In the genomic region with DNA sequence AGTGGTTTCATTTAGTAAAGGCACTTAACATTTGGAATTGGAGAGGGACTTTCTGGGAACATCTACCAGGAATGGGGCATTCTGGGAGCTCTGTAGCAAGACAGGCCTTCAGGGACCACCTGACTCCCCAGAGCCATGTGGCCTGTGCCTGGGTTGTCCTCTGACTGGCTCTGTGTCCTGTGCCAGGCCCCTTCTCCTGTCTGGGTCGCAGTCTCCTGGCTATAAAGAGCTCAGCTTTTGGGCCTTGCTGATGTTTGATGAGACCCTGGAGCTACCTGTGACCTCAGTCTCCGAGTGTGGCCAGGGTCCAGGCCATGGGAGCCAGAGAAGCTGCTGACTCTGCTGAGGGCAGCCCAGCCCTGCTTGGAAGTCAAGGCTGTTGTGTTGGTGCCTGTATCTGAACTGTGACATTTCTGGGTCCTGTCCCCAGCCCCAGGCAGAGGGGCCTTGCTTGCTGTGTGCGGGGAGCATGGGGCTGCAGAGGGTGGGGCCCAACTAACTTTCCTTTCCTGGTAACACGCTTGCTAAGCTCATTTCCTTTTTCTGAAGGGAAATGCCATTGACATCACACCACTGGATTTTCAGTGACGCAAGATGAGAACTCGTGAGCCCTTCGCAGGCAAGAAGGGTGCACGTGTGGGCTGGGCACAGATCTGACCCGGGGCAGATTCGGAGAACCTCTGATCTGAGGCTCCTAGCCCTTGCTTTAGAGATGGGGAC, we compare ENCODE assay signal across 1 cellular context.
TF ChIP-seq lines count a peak whose summit lies in the region.

No MANE protein-coding gene starts in this region.

TF ChIP-seq in GM12878, 131 proteins besides CTCF, POLR2A, EP300 and RAD21 (continued from another document and continues in another):
- TF ChIP-seq NFYA (IDR thresholded peaks at IDR 0.05; ENCODE audit: borderline replicate concordance, low read depth, low read length) = no peak
- TF ChIP-seq ASH2L (IDR thresholded peaks at IDR 0.05; ENCODE audit: borderline replicate concordance, low read depth) = no peak
- TF ChIP-seq WRNIP1 (IDR thresholded peaks at IDR 0.05; ENCODE audit: borderline replicate concordance, low read depth, low read length) = no peak
- TF ChIP-seq KDM1A (IDR thresholded peaks at IDR 0.05; ENCODE audit: borderline replicate concordance) = no peak
- TF ChIP-seq NFXL1 (IDR thresholded peaks at IDR 0.05; ENCODE audit: borderline replicate concordance) = no peak
- no peak for TF ChIP-seq CBFB (IDR thresholded peaks at IDR 0.05; ENCODE audit: low read depth)
- TF ChIP-seq BCL11A (IDR thresholded peaks at IDR 0.05; ENCODE audit: low read depth, low read length) = no peak
- TF ChIP-seq, protein P1, sequence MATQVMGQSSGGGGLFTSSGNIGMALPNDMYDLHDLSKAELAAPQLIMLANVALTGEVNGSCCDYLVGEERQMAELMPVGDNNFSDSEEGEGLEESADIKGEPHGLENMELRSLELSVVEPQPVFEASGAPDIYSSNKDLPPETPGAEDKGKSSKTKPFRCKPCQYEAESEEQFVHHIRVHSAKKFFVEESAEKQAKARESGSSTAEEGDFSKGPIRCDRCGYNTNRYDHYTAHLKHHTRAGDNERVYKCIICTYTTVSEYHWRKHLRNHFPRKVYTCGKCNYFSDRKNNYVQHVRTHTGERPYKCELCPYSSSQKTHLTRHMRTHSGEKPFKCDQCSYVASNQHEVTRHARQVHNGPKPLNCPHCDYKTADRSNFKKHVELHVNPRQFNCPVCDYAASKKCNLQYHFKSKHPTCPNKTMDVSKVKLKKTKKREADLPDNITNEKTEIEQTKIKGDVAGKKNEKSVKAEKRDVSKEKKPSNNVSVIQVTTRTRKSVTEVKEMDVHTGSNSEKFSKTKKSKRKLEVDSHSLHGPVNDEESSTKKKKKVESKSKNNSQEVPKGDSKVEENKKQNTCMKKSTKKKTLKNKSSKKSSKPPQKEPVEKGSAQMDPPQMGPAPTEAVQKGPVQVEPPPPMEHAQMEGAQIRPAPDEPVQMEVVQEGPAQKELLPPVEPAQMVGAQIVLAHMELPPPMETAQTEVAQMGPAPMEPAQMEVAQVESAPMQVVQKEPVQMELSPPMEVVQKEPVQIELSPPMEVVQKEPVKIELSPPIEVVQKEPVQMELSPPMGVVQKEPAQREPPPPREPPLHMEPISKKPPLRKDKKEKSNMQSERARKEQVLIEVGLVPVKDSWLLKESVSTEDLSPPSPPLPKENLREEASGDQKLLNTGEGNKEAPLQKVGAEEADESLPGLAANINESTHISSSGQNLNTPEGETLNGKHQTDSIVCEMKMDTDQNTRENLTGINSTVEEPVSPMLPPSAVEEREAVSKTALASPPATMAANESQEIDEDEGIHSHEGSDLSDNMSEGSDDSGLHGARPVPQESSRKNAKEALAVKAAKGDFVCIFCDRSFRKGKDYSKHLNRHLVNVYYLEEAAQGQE (IDR thresholded peaks at IDR 0.05; ENCODE audit: low read depth, low read length) = no peak
- TF ChIP-seq, protein P2, sequence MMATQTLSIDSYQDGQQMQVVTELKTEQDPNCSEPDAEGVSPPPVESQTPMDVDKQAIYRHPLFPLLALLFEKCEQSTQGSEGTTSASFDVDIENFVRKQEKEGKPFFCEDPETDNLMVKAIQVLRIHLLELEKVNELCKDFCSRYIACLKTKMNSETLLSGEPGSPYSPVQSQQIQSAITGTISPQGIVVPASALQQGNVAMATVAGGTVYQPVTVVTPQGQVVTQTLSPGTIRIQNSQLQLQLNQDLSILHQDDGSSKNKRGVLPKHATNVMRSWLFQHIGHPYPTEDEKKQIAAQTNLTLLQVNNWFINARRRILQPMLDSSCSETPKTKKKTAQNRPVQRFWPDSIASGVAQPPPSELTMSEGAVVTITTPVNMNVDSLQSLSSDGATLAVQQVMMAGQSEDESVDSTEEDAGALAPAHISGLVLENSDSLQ (IDR thresholded peaks at IDR 0.05) = no peak
- TF ChIP-seq NR2C1 (IDR thresholded peaks at IDR 0.05) = no peak
- TF ChIP-seq, protein P3, sequence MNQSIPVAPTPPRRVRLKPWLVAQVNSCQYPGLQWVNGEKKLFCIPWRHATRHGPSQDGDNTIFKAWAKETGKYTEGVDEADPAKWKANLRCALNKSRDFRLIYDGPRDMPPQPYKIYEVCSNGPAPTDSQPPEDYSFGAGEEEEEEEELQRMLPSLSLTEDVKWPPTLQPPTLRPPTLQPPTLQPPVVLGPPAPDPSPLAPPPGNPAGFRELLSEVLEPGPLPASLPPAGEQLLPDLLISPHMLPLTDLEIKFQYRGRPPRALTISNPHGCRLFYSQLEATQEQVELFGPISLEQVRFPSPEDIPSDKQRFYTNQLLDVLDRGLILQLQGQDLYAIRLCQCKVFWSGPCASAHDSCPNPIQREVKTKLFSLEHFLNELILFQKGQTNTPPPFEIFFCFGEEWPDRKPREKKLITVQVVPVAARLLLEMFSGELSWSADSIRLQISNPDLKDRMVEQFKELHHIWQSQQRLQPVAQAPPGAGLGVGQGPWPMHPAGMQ (IDR thresholded peaks at IDR 0.05; ENCODE audit: borderline replicate concordance) = no peak
- TF ChIP-seq, protein P4, sequence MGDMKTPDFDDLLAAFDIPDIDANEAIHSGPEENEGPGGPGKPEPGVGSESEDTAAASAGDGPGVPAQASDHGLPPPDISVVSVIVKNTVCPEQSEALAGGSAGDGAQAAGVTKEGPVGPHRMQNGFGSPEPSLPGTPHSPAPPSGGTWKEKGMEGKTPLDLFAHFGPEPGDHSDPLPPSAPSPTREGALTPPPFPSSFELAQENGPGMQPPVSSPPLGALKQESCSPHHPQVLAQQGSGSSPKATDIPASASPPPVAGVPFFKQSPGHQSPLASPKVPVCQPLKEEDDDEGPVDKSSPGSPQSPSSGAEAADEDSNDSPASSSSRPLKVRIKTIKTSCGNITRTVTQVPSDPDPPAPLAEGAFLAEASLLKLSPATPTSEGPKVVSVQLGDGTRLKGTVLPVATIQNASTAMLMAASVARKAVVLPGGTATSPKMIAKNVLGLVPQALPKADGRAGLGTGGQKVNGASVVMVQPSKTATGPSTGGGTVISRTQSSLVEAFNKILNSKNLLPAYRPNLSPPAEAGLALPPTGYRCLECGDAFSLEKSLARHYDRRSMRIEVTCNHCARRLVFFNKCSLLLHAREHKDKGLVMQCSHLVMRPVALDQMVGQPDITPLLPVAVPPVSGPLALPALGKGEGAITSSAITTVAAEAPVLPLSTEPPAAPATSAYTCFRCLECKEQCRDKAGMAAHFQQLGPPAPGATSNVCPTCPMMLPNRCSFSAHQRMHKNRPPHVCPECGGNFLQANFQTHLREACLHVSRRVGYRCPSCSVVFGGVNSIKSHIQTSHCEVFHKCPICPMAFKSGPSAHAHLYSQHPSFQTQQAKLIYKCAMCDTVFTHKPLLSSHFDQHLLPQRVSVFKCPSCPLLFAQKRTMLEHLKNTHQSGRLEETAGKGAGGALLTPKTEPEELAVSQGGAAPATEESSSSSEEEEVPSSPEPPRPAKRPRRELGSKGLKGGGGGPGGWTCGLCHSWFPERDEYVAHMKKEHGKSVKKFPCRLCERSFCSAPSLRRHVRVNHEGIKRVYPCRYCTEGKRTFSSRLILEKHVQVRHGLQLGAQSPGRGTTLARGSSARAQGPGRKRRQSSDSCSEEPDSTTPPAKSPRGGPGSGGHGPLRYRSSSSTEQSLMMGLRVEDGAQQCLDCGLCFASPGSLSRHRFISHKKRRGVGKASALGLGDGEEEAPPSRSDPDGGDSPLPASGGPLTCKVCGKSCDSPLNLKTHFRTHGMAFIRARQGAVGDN (IDR thresholded peaks at IDR 0.05) = peak; percentile 42; the same call in 1 of the 2 replicates
- TF ChIP-seq, protein P5, sequence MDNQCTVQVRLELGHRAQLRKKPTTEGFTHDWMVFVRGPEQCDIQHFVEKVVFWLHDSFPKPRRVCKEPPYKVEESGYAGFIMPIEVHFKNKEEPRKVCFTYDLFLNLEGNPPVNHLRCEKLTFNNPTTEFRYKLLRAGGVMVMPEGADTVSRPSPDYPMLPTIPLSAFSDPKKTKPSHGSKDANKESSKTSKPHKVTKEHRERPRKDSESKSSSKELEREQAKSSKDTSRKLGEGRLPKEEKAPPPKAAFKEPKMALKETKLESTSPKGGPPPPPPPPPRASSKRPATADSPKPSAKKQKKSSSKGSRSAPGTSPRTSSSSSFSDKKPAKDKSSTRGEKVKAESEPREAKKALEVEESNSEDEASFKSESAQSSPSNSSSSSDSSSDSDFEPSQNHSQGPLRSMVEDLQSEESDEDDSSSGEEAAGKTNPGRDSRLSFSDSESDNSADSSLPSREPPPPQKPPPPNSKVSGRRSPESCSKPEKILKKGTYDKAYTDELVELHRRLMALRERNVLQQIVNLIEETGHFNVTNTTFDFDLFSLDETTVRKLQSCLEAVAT (IDR thresholded peaks at IDR 0.05) = no peak
- TF ChIP-seq, protein P6, sequence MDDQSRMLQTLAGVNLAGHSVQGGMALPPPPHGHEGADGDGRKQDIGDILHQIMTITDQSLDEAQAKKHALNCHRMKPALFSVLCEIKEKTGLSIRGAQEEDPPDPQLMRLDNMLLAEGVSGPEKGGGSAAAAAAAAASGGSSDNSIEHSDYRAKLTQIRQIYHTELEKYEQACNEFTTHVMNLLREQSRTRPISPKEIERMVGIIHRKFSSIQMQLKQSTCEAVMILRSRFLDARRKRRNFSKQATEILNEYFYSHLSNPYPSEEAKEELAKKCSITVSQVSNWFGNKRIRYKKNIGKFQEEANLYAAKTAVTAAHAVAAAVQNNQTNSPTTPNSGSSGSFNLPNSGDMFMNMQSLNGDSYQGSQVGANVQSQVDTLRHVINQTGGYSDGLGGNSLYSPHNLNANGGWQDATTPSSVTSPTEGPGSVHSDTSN (IDR thresholded peaks at IDR 0.05; ENCODE audit: insufficient replicate concordance, low read depth, low read length) = no peak
- peak; percentile 71 for TF ChIP-seq EED (IDR thresholded peaks at IDR 0.05; ENCODE audit: low read depth)
- no peak for TF ChIP-seq HDAC2 (IDR thresholded peaks at IDR 0.05)
- no peak for TF ChIP-seq IRF4 (IDR thresholded peaks at IDR 0.05; ENCODE audit: low read depth, low read length)
- TF ChIP-seq SIN3A (IDR thresholded peaks at IDR 0.05; ENCODE audit: low read depth, low read length) = no peak
- no peak for TF ChIP-seq PML (IDR thresholded peaks at IDR 0.05; ENCODE audit: low read length)
- no peak for TF ChIP-seq FOS (IDR thresholded peaks at IDR 0.05; ENCODE audit: borderline replicate concordance, extremely low read depth, insufficient read length)
- TF ChIP-seq, protein P7, sequence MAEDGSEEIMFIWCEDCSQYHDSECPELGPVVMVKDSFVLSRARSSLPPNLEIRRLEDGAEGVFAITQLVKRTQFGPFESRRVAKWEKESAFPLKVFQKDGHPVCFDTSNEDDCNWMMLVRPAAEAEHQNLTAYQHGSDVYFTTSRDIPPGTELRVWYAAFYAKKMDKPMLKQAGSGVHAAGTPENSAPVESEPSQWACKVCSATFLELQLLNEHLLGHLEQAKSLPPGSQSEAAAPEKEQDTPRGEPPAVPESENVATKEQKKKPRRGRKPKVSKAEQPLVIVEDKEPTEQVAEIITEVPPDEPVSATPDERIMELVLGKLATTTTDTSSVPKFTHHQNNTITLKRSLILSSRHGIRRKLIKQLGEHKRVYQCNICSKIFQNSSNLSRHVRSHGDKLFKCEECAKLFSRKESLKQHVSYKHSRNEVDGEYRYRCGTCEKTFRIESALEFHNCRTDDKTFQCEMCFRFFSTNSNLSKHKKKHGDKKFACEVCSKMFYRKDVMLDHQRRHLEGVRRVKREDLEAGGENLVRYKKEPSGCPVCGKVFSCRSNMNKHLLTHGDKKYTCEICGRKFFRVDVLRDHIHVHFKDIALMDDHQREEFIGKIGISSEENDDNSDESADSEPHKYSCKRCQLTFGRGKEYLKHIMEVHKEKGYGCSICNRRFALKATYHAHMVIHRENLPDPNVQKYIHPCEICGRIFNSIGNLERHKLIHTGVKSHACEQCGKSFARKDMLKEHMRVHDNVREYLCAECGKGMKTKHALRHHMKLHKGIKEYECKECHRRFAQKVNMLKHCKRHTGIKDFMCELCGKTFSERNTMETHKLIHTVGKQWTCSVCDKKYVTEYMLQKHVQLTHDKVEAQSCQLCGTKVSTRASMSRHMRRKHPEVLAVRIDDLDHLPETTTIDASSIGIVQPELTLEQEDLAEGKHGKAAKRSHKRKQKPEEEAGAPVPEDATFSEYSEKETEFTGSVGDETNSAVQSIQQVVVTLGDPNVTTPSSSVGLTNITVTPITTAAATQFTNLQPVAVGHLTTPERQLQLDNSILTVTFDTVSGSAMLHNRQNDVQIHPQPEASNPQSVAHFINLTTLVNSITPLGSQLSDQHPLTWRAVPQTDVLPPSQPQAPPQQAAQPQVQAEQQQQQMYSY (CRISPR knock-in tag; IDR thresholded peaks at IDR 0.05) = no peak
- TF ChIP-seq, protein P8, sequence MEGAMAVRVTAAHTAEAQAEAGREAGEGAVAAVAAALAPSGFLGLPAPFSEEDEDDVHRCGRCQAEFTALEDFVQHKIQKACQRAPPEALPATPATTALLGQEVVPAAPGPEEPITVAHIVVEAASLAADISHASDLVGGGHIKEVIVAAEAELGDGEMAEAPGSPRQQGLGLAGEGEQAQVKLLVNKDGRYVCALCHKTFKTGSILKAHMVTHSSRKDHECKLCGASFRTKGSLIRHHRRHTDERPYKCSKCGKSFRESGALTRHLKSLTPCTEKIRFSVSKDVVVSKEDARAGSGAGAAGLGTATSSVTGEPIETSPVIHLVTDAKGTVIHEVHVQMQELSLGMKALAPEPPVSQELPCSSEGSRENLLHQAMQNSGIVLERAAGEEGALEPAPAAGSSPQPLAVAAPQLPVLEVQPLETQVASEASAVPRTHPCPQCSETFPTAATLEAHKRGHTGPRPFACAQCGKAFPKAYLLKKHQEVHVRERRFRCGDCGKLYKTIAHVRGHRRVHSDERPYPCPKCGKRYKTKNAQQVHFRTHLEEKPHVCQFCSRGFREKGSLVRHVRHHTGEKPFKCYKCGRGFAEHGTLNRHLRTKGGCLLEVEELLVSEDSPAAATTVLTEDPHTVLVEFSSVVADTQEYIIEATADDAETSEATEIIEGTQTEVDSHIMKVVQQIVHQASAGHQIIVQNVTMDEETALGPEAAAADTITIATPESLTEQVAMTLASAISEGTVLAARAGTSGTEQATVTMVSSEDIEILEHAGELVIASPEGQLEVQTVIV (IDR thresholded peaks at IDR 0.05; ENCODE audit: borderline replicate concordance, partially characterized antibody) = no peak
- no peak for TF ChIP-seq ZNF622 (IDR thresholded peaks at IDR 0.05)
- peak; percentile 33 to 48; a peak in 3 of 4 replicates for TF ChIP-seq IKZF2 (IDR thresholded peaks at IDR 0.05)
- no peak for TF ChIP-seq ZSCAN29 (IDR thresholded peaks at IDR 0.05)
- TF ChIP-seq TCF12 (IDR thresholded peaks at IDR 0.05; ENCODE audit: low read depth, low read length) = no peak
- TF ChIP-seq SPI1 (IDR thresholded peaks at IDR 0.05; ENCODE audit: borderline replicate concordance, insufficient read depth, low read depth, low read length) = peak; percentile 58; the same call in 1 of the 2 replicates
- TF ChIP-seq BRCA1 (IDR thresholded peaks at IDR 0.05; ENCODE audit: low read depth, low read length) = no peak
- peak; percentile 86 for TF ChIP-seq ATF7 (IDR thresholded peaks at IDR 0.05; ENCODE audit: low read depth)
- TF ChIP-seq EZH2 (IDR thresholded peaks at IDR 0.05; ENCODE audit: borderline replicate concordance, control insufficient read depth, low read depth, low read length) = no peak
- no peak for TF ChIP-seq FOXM1 (IDR thresholded peaks at IDR 0.05; ENCODE audit: low read depth, low read length)
- no peak for TF ChIP-seq RCOR1 (conservative IDR thresholded peaks at IDR 0.05; ENCODE audit: low read depth, low read length)
- TF ChIP-seq, protein P9, sequence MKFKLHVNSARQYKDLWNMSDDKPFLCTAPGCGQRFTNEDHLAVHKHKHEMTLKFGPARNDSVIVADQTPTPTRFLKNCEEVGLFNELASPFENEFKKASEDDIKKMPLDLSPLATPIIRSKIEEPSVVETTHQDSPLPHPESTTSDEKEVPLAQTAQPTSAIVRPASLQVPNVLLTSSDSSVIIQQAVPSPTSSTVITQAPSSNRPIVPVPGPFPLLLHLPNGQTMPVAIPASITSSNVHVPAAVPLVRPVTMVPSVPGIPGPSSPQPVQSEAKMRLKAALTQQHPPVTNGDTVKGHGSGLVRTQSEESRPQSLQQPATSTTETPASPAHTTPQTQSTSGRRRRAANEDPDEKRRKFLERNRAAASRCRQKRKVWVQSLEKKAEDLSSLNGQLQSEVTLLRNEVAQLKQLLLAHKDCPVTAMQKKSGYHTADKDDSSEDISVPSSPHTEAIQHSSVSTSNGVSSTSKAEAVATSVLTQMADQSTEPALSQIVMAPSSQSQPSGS (IDR thresholded peaks at IDR 0.05; ENCODE audit: low read length) = no peak
- no peak for TF ChIP-seq CEBPB (IDR thresholded peaks at IDR 0.05; ENCODE audit: borderline replicate concordance in 1 of 2, low read depth in 2 of 2, low read length in 2 of 2)
